Comparison of ENCODE assay signal across 8 cellular contexts in the genomic region with DNA sequence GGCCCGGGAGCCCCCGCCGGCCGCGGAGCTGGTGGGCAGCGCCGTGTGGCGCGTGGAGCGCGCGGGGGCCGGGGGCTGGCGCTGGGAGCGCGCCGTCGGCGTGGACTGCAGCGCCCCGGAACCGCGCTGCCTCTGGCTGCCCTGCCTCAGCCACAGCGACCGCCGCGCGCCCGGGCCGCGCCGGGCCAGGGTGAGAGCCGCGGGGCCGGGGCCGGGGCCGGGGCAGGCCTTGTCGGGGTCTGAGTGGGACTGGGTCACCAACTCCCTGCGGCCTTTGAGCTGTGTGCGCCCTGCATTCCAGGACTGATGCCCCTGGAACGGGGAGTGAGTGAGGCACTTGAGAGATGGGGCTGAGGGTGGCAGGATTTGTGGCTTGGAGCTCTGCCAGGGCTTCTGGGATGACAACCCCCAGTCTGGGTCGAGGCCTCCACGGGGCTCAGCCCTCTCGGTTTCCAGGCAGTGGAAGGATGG. TPM values are rescaled to one million over a fixed set of nuclear protein-coding genes. Genes with fewer than 3 reads are reported as not detected.
DNase-seq lines count a peak whose midpoint lies in the region; ATAC-seq and TF ChIP-seq lines count a peak whose summit lies in the region.

No MANE protein-coding gene starts in this region.

- no peak overlapping the region for H2AFZ ChIP-seq in KMS-11 (ENCODE audit: low read depth)

- intact Hi-C loops in lower lobe of right lung (cut with DNase I) = no loop called here

- H3K79me2 ChIP-seq in KMS-11 (ENCODE audit: insufficient read depth, low read depth) = peaks cover 4% of the 10 kb centered on the region; the same call in 1 of the 2 replicates

- POLR2A ChIA-PET in AG04449 (lab: Yijun Ruan, JAX) = interaction anchor here (3.0 kb wide), 1 partner anchor 11 kb away, joined by 26 read pairs; no protein-coding TSS in a partner anchor

- H3K9me3 ChIP-seq in lower lobe of right lung = no peaks in the 10 kb centered on the region

- TF ChIP-seq CTCF in AG04449 (IDR thresholded peaks at IDR 0.05; ENCODE audit: insufficient read depth, low read length, missing control alignments) (no peak), KMS-11 (conservative IDR thresholded peaks at IDR 0.05; ENCODE audit: low read depth, low read length) (no peak), choroid plexus epithelial cell (conservative IDR thresholded peaks at IDR 0.05; ENCODE audit: low read depth, low read length) (no peak), lower lobe of right lung (IDR thresholded peaks at IDR 0.05) (no peak)

- H3K4me3 ChIP-seq in AG04449 (ENCODE audit: low read depth, low read length) = peak overlapping the region; percentile 77
- no peak overlapping the region for H3K4me3 ChIP-seq in KMS-11 (IDR thresholded peaks at IDR 0.05; ENCODE audit: insufficient read depth, low read depth, low read length)
- peak overlapping the region; percentile 66 for H3K4me3 ChIP-seq in choroid plexus epithelial cell (ENCODE audit: low read depth, low read length)
- H3K4me3 ChIP-seq in lower lobe of right lung = peak overlapping the region; percentile 50

- H3K9ac ChIP-seq in KMS-11 = peak overlapping the region; percentile 14; the same call in 1 of the 2 replicates

- no peak overlapping the region for H3K27ac ChIP-seq in KMS-11
- H3K27ac ChIP-seq in lower lobe of right lung = peak overlapping the region; percentile 80

- peaks cover 29% of the 10 kb centered on the region for H3K4me1 ChIP-seq in KMS-11 (ENCODE audit: low read depth, poor library complexity, severe bottlenecking)
- peaks cover 59% of the 10 kb centered on the region for H3K4me1 ChIP-seq in lower lobe of right lung

- ATAC-seq in lower lobe of right lung (peak in 1 of 2 donors; percentile 1), HG03175 (IDR thresholded peaks at IDR 0.05; ENCODE audit: unreplicated experiment) (no peak), GM21737 (IDR thresholded peaks at IDR 0.05; ENCODE audit: unreplicated experiment) (no peak)

- no peaks in the 10 kb centered on the region for H3K27me3 ChIP-seq in KMS-11 (ENCODE audit: insufficient read depth, low read depth)
- H3K27me3 ChIP-seq in lower lobe of right lung (ENCODE audit: low read depth) = peaks cover 15% of the 10 kb centered on the region

- H4K20me1 ChIP-seq in KMS-11 (ENCODE audit: insufficient read depth) = no peaks in the 10 kb centered on the region

- H3K4me2 ChIP-seq in KMS-11 = peak overlapping the region; percentile 27; the same call in 1 of the 2 replicates

- H3K36me3 ChIP-seq in KMS-11 (ENCODE audit: insufficient read depth) (no peaks in the 10 kb centered on the region), lower lobe of right lung (peaks cover 10% of the 10 kb centered on the region)

- CTCF ChIA-PET in AG04449 (lab: Yijun Ruan, JAX) = interaction anchor here (1.0 to 2.7 kb wide), 3 partner anchors 11 to 53 kb away, joined by 4 to 10 read pairs (median 4); no protein-coding TSS in a partner anchor

- DNase-seq in AG04449 (ENCODE audit: low read depth, low spot score) = no peak
- no peak for DNase-seq in choroid plexus epithelial cell (ENCODE audit: low read depth)
- no peak for DNase-seq in lower lobe of right lung
- DNase-seq in Ammon's horn (ENCODE audit: low spot score) = no peak
- no peak for DNase-seq in iPS-NIHi11 (ENCODE audit: low spot score)

RNA-seq across cellular contexts. Expression of gene ARHGAP23, which starts 25.7 kb away (rescaled TPM):
- total RNA-seq in lower lobe of right lung = 48.4 TPM
